ENCODE assay signal across 27 cellular contexts in genomic region chr2:107719781-107720180, GRCh38.
"Had no signal": no experiment of that assay in that cellular context is flagged by ENCODE, and none has a peak within 500 bp of the region (broad histone marks: within the 10 kb centered on the region; RNA-seq: fewer than 3 reads in every experiment).

No MANE protein-coding gene starts in this region.

- H3K4me3 ChIP-seq: adrenal gland, ascending aorta, breast epithelium, colonic mucosa, esophagus muscularis mucosa, stomach, suprapubic skin, tibial nerve, uterus had no signal

- ATAC-seq: activated naive CD4-positive, alpha-beta T cell treated with anti-CD3 and anti-CD28 coated beads, Interleukin-2, amount 50 U/mL, for 72 hours; left ventricle myocardium superior; sciatic nerve; stimulated activated memory B cell treated with anti-CD40 and anti-IgM and Interleukin-4, amounts not matched to agents 10 μg/mL and 1 μg/mL and 100 μg/mL, for 72 hours; WTC11 had no signal

- H3K4me1 Mint-ChIP-seq: central memory CD8-positive, alpha-beta T cell; stimulated activated memory B cell treated with anti-CD40 and anti-IgM and Interleukin-4, amounts not matched to agents 10 μg/mL and 1 μg/mL and 100 μg/mL, for 72 hours had no signal

- H3K4me1 ChIP-seq: adrenal gland, ascending aorta, breast epithelium, colonic mucosa, esophagus muscularis mucosa, stomach, suprapubic skin, tibial nerve, uterus had no signal

- H3K36me3 Mint-ChIP-seq: activated naive CD4-positive, alpha-beta T cell treated with anti-CD3 and anti-CD28 coated beads, Interleukin-2, amount 50 U/mL, for 72 hours; stimulated activated memory B cell treated with anti-CD40 and anti-IgM and Interleukin-4, amounts not matched to agents 10 μg/mL and 1 μg/mL and 100 μg/mL, for 72 hours; WTC11 had no signal

- DNase-seq: activated T-cell treated with anti-CD3 and anti-CD28 coated beads, Interleukin-2, amount 50 U/mL, for 1 hour; adrenal gland; colonic mucosa; dorsolateral prefrontal cortex; hippocampal formation; kidney glomerular epithelial cell; left ventricle myocardium superior; mammary epithelial cell; midbrain; occipital lobe; small intestine; stimulated activated CD4-positive, alpha-beta T cell treated with anti-CD3 and anti-CD28 coated beads, Interleukin-2, amount 100 ng/mL, for 24 hours; stomach; T1000; uterus had no signal

- H3K27me3 ChIP-seq: adrenal gland, ascending aorta, breast epithelium, colonic mucosa, esophagus muscularis mucosa, stomach, suprapubic skin, tibial nerve, uterus had no signal

- H3K27ac Mint-ChIP-seq: activated naive CD4-positive, alpha-beta T cell treated with anti-CD3 and anti-CD28 coated beads, Interleukin-2, amount 50 U/mL, for 72 hours; nephron; stimulated activated memory B cell treated with anti-CD40 and anti-IgM and Interleukin-4, amounts not matched to agents 10 μg/mL and 1 μg/mL and 100 μg/mL, for 72 hours; WTC11 had no signal

- H3K27ac ChIP-seq: adrenal gland, ascending aorta, breast epithelium, colonic mucosa, dorsolateral prefrontal cortex, esophagus muscularis mucosa, stomach, suprapubic skin, tibial nerve, uterus had no signal

- H3K36me3 ChIP-seq: adrenal gland, ascending aorta, breast epithelium, colonic mucosa, esophagus muscularis mucosa, stomach, suprapubic skin, tibial nerve, uterus had no signal

- H3K9me3 ChIP-seq: adrenal gland, ascending aorta, breast epithelium, colonic mucosa, esophagus muscularis mucosa, stomach, suprapubic skin, tibial nerve, uterus had no signal

- FAIRE-seq: frontal cortex, small intestine had no signal

- H3K4me3 Mint-ChIP-seq: central memory CD8-positive, alpha-beta T cell; nephron; stimulated activated memory B cell treated with anti-CD40 and anti-IgM and Interleukin-4, amounts not matched to agents 10 μg/mL and 1 μg/mL and 100 μg/mL, for 72 hours; WTC11 had no signal

- H3K27me3 Mint-ChIP-seq: central memory CD8-positive, alpha-beta T cell; stimulated activated memory B cell treated with anti-CD40 and anti-IgM and Interleukin-4, amounts not matched to agents 10 μg/mL and 1 μg/mL and 100 μg/mL, for 72 hours had no signal

- H3K9me3 Mint-ChIP-seq: central memory CD8-positive, alpha-beta T cell; nephron; WTC11 had no signal
